Comparison of ENCODE assay signal across 2 cellular contexts in genomic region chr2:73292316-73292905, GRCh38.
TF ChIP-seq lines count a peak whose summit lies in the region.

No MANE protein-coding gene starts in this region.

TF ChIP-seq in HEK293, 187 proteins besides CTCF, POLR2A, EP300 and RAD21:
- peak; percentile 96 for TF ChIP-seq ZNF335 (tag by site-specific recombination; conservative IDR thresholded peaks at IDR 0.05)
- TF ChIP-seq, protein P1, sequence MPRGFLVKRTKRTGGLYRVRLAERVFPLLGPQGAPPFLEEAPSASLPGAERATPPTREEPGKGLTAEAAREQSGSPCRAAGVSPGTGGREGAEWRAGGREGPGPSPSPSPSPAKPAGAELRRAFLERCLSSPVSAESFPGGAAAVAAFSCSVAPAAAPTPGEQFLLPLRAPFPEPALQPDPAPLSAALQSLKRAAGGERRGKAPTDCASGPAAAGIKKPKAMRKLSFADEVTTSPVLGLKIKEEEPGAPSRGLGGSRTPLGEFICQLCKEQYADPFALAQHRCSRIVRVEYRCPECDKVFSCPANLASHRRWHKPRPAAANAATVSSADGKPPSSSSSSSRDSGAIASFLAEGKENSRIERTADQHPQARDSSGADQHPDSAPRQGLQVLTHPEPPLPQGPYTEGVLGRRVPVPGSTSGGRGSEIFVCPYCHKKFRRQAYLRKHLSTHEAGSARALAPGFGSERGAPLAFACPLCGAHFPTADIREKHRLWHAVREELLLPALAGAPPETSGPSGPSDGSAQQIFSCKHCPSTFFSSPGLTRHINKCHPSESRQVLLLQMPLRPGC (tag by site-specific recombination; IDR thresholded peaks at IDR 0.05) = no peak
TF ChIP-seq in HEK293: peak in this region for 1.

TF ChIP-seq in GM12878, 131 proteins besides CTCF, POLR2A, EP300 and RAD21:
- TF ChIP-seq RCOR1 (conservative IDR thresholded peaks at IDR 0.05; ENCODE audit: low read depth, low read length) (no peak), ZNF217 (IDR thresholded peaks at IDR 0.05) (no peak), RFX5 (IDR thresholded peaks at IDR 0.05; ENCODE audit: low read depth, low read length) (no peak), KDM1A (IDR thresholded peaks at IDR 0.05; ENCODE audit: borderline replicate concordance) (no peak), BHLHE40 (IDR thresholded peaks at IDR 0.05; ENCODE audit: borderline replicate concordance in 1 of 2, low read depth in 2 of 2, low read length in 1 of 2) (no peak)
- TF ChIP-seq, protein P2, sequence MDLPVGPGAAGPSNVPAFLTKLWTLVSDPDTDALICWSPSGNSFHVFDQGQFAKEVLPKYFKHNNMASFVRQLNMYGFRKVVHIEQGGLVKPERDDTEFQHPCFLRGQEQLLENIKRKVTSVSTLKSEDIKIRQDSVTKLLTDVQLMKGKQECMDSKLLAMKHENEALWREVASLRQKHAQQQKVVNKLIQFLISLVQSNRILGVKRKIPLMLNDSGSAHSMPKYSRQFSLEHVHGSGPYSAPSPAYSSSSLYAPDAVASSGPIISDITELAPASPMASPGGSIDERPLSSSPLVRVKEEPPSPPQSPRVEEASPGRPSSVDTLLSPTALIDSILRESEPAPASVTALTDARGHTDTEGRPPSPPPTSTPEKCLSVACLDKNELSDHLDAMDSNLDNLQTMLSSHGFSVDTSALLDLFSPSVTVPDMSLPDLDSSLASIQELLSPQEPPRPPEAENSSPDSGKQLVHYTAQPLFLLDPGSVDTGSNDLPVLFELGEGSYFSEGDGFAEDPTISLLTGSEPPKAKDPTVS (IDR thresholded peaks at IDR 0.05; ENCODE audit: low read depth, low read length) = no peak
